In genomic region chrX:74423289-74423985, GRCh38 we compare ENCODE assay signal across 12 cellular contexts. TPM values are rescaled to one million over a fixed set of nuclear protein-coding genes. Genes with fewer than 3 reads are reported as not detected.
DNase-seq lines count a peak whose midpoint lies in the region; ATAC-seq and TF ChIP-seq lines count a peak whose summit lies in the region.
"Had no signal": no experiment of that assay in that cellular context is flagged by ENCODE, and none has a peak within 500 bp of the region (broad histone marks: within the 10 kb centered on the region; RNA-seq: fewer than 3 reads in every experiment).

No MANE protein-coding gene starts in this region.

- DNase-seq in NCI-H1417 (lab: John Stamatoyannopoulos, UW): peak in 2 of 3 experiments; percentile 16 to 54
- no peak for DNase-seq in NCI-H1417 treated with DMSO at 0.1 percent for 48 hours (lab: John Stamatoyannopoulos, UW)
- no peak for DNase-seq in coronary artery (ENCODE audit: low spot score)
- no peak for DNase-seq in thoracic aorta (ENCODE audit: low spot score)
- DNase-seq: NCI-H226 had no signal

- TF ChIP-seq CTCF in coronary artery (IDR thresholded peaks at IDR 0.05): no peak
- no peak for TF ChIP-seq CTCF in thoracic aorta (IDR thresholded peaks at IDR 0.05)

- H3K27me3 ChIP-seq in muscle layer of colon (ENCODE audit: control insufficient read depth in 1 of 2, insufficient read depth in 2 of 2, low read length in 2 of 2) (peaks cover 0 to 13% of the 10 kb centered on the region in 2 donors), thoracic aorta (replicated peaks; ENCODE audit: insufficient read depth) (no peaks in the 10 kb centered on the region)
- H3K27me3 ChIP-seq: foreskin keratinocyte, SJSA1 had no signal

- H3K4me3 ChIP-seq in coronary artery (peak overlapping the region; percentile 77), muscle layer of colon (ENCODE audit: low read depth in 1 of 2, low read length in 2 of 2) (peak overlapping the region in 1 of 2 donors; percentile 52), thoracic aorta (peak overlapping the region; percentile 80)

- H3K27ac ChIP-seq in coronary artery (peak overlapping the region in 1 of 2 donors; percentile 88), muscle layer of colon (ENCODE audit: low read depth, low read length) (peak overlapping the region; percentile 45), thoracic aorta (peak overlapping the region; percentile 66 to 71)
- H3K27ac ChIP-seq: SJSA1 had no signal

- H3K4me1 ChIP-seq in muscle layer of colon (ENCODE audit: insufficient read depth, low read length) (peaks cover 6% of the 10 kb centered on the region), thoracic aorta (ENCODE audit: control insufficient read depth in 1 of 2, low read depth in 2 of 2) (no peaks in the 10 kb centered on the region)
- H3K4me1 ChIP-seq: foreskin keratinocyte had no signal

- ATAC-seq in thoracic aorta (ENCODE audit: insufficient number of reproducible peaks, low FRiP score, low read depth): no peak
- no peak for ATAC-seq in HG02885 (IDR thresholded peaks at IDR 0.05; ENCODE audit: poor library complexity, unreplicated experiment)
- ATAC-seq in GM21717 (IDR thresholded peaks at IDR 0.05; ENCODE audit: unreplicated experiment): no peak
- ATAC-seq in HG02642 (IDR thresholded peaks at IDR 0.05; ENCODE audit: poor library complexity, unreplicated experiment): no peak

- peak overlapping the region; percentile 23 for H3K9ac ChIP-seq in muscle layer of colon (ENCODE audit: low read length)

- H3K9me3 ChIP-seq in muscle layer of colon (ENCODE audit: low read length): no peaks in the 10 kb centered on the region
- no peaks in the 10 kb centered on the region for H3K9me3 ChIP-seq in thoracic aorta
- H3K9me3 ChIP-seq: SJSA1 had no signal

- H3K36me3 ChIP-seq in muscle layer of colon (ENCODE audit: insufficient read depth, low read length): no peaks in the 10 kb centered on the region
- no peaks in the 10 kb centered on the region for H3K36me3 ChIP-seq in thoracic aorta
- H3K36me3 ChIP-seq: SJSA1 had no signal

RNA-seq across cellular contexts. Expression of gene SLC16A2, which starts 2.1 kb away (rescaled TPM):
- total RNA-seq in thoracic aorta: 10 to 100 TPM in 1 of 2 donors, 1 to 10 TPM in 1; 7.9 to 11.6 TPM
- total RNA-seq: HT-29 had no signal

Comparison
In these comparisons a context has a peak if more than half of its experiments do, and no peak if none do; other contexts are left out.
1. DNase-seq: peak in NCI-H1417 (2 of 3); none in NCI-H1417 treated with DMSO at 0.1 percent for 48 hours (single experiment), coronary artery (single experiment) and thoracic aorta (single experiment).